ENCODE assay signal across 8 cellular contexts in genomic region chr3:150545419-150546225, GRCh38. TPM values are rescaled to one million over a fixed set of nuclear protein-coding genes. Genes with fewer than 3 reads are reported as not detected.
DNase-seq lines count a peak whose midpoint lies in the region; ATAC-seq, FAIRE-seq and TF ChIP-seq lines count a peak whose summit lies in the region.

No MANE protein-coding gene starts in this region.

- H3K27me3 Mint-ChIP-seq in WTC11 (ENCODE audit: low read depth): no peaks in the 10 kb centered on the region
- H3K27me3 Mint-ChIP-seq in memory B cell: no peaks in the 10 kb centered on the region

- H3K4me3 Mint-ChIP-seq in WTC11 (peak overlapping the region; percentile 93), memory B cell (peak overlapping the region; percentile 96)

- 2% methylated on average over 15 of the region's 54 CpGs for WGBS in A549 (ENCODE audit: missing lambda C conversion rate)

- DNase-seq in A549 (ENCODE audit: low read depth in 1 of 2, low spot score in 1 of 2) (peak in 1 of 2 experiments; percentile 19), WTC11 (ENCODE audit: low spot score) (no peak), memory B cell (ENCODE audit: low spot score in 2 of 2) (peak in 1 of 2 donors; percentile 6)
- peak; percentile 18 to 19 for DNase-seq in stimulated activated CD8-positive, alpha-beta memory T cell treated with anti-CD3 and anti-CD28 coated beads, Interleukin-7, amount 100 ng/mL, for 1 hour (ENCODE audit: low read depth in 2 of 2)

- FAIRE-seq in A549 (lab: Jason Lieb, UNC): no peak

- POLR2A ChIA-PET in A549 (lab: Yijun Ruan, JAX): interaction anchor here (0.6 to 1.3 kb wide), 14 partner anchors 8 to 575 kb away, joined by 3 to 7 read pairs (median 4); partner anchors contain the start of genes ERICH6, SELENOT, SIAH2 and TSC22D2
- POLR2A ChIA-PET in WTC11 (lab: Charles Lee): interaction anchor here (0.6 to 2.1 kb wide), 8 partner anchors 11 to 221 kb away, joined by 3 to 11 read pairs (median 4); partner anchors contain the start of genes SELENOT and TSC22D2

- TF ChIP-seq CTCF in A549 (IDR thresholded peaks at IDR 0.05) (no peak), WTC11 (IDR thresholded peaks at IDR 0.05) (no peak)

- peak in 1 of 2 experiments; percentile 65; a peak in 3 of 6 replicates for ATAC-seq in A549
- peak; percentile 8 for ATAC-seq in GM18870 (IDR thresholded peaks at IDR 0.05; ENCODE audit: unreplicated experiment)
- ATAC-seq in WTC11: peak; percentile 7
- peak; percentile 12 for ATAC-seq in memory B cell (ENCODE audit: low read depth)
- ATAC-seq in HG03342 (IDR thresholded peaks at IDR 0.05; ENCODE audit: unreplicated experiment): no peak

- H3K27ac Mint-ChIP-seq in WTC11 (peak overlapping the region; percentile 94), memory B cell (peak overlapping the region; percentile 99)

- peaks cover 36% of the 10 kb centered on the region for H3K36me3 Mint-ChIP-seq in WTC11
- peaks cover 6% of the 10 kb centered on the region for H3K36me3 Mint-ChIP-seq in memory B cell

- CTCF ChIA-PET in A549 (lab: Yijun Ruan, JAX): interaction anchor here (0.9 to 1.3 kb wide), 5 partner anchors 10 to 609 kb away, joined by 3 to 4 read pairs (median 3); no protein-coding TSS in a partner anchor
- CTCF ChIA-PET in WTC11 (lab: Charles Lee): interaction anchor here (0.9 to 1.0 kb wide), 4 partner anchors 42 to 307 kb away, joined by 3 read pairs; no protein-coding TSS in a partner anchor

- no peak for TF ChIP-seq RAD21 in A549 (conservative IDR thresholded peaks at IDR 0.05 in 1 of 2, IDR thresholded peaks at IDR 0.05 in 1 of 2)

- H3K27me3 ChIP-seq in HUES6 (ENCODE audit: control insufficient read depth, insufficient read depth, low read length) (no peaks in the 10 kb centered on the region), duodenal mucosa (ENCODE audit: control insufficient read depth in 1 of 2, insufficient read depth in 2 of 2, low read length in 2 of 2) (no peaks in the 10 kb centered on the region)

- peaks cover 38% of the 10 kb centered on the region for H3K36me3 ChIP-seq in HUES6 (ENCODE audit: control insufficient read depth, insufficient read depth, low read length)
- peaks cover 0 to 21% of the 10 kb centered on the region in 2 donors for H3K36me3 ChIP-seq in duodenal mucosa (ENCODE audit: control insufficient read depth in 1 of 2, insufficient read depth in 2 of 2, low read length in 2 of 2)

- H3K4me1 ChIP-seq in A549: peaks cover 20% of the 10 kb centered on the region
- peaks cover 10% of the 10 kb centered on the region for H3K4me1 ChIP-seq in HUES6 (ENCODE audit: control insufficient read depth, insufficient read depth, low read length)
- H3K4me1 ChIP-seq in duodenal mucosa (ENCODE audit: control insufficient read depth in 1 of 2, insufficient read depth in 2 of 2, low read length in 2 of 2): peaks cover 19 to 34% of the 10 kb centered on the region in 2 donors

- TF ChIP-seq EP300 in A549 (IDR thresholded peaks at IDR 0.05): no peak

- no peaks in the 10 kb centered on the region for H3K9me3 Mint-ChIP-seq in WTC11
- H3K9me3 Mint-ChIP-seq in memory B cell: no peaks in the 10 kb centered on the region

- H3K4me3 ChIP-seq in A549: peak overlapping the region; percentile 94
- peak overlapping the region; percentile 75 for H3K4me3 ChIP-seq in HUES6 (ENCODE audit: low read depth, low read length)
- peak overlapping the region; percentile 75 to 96 for H3K4me3 ChIP-seq in duodenal mucosa (ENCODE audit: low read depth in 1 of 2, low read length in 2 of 2)

- H3K4me2 ChIP-seq in A549: peak overlapping the region; percentile 82

- peak overlapping the region; percentile 92 to 96 for H3K27ac ChIP-seq in A549
- H3K27ac ChIP-seq in HUES6 (ENCODE audit: low read depth, low read length): peak overlapping the region; percentile 92
- H3K27ac ChIP-seq in duodenal mucosa (ENCODE audit: low read depth, low read length): peak overlapping the region; percentile 99

- no peaks in the 10 kb centered on the region for H3K9me3 ChIP-seq in A549
- H3K9me3 ChIP-seq in HUES6 (ENCODE audit: control insufficient read depth, insufficient read depth, low read depth, low read length): no peaks in the 10 kb centered on the region
- no peaks in the 10 kb centered on the region for H3K9me3 ChIP-seq in duodenal mucosa (ENCODE audit: control insufficient read depth in 1 of 2, low read length in 2 of 2)

- H3K9ac ChIP-seq in HUES6 (ENCODE audit: low read length) (peak overlapping the region; percentile 96), duodenal mucosa (ENCODE audit: low read depth in 1 of 2, low read length in 2 of 2) (peak overlapping the region; percentile 95 to 97)

- no peak for TF ChIP-seq POLR2A in A549 (IDR thresholded peaks at IDR 0.05; ENCODE audit: low read length)

- H3K4me1 Mint-ChIP-seq in WTC11 (peaks cover 22% of the 10 kb centered on the region), memory B cell (peaks cover 15% of the 10 kb centered on the region)

TF ChIP-seq in A549, 52 proteins besides CTCF, POLR2A, EP300 and RAD21:
- TF ChIP-seq HDAC2 (IDR thresholded peaks at IDR 0.05) (no peak), E2F6 (IDR thresholded peaks at IDR 0.05; ENCODE audit: borderline replicate concordance, low read depth) (0 out of 2 replicates have a peak, but pooled peaks have one; percentile 32)

TF ChIP-seq in WTC11, 78 proteins besides CTCF, POLR2A, EP300 and RAD21 (continues in another document):
- no peak for TF ChIP-seq ZBTB21 (CRISPR knock-in tag; IDR thresholded peaks at IDR 0.05; ENCODE audit: borderline replicate concordance)
- TF ChIP-seq USF2 (CRISPR knock-in tag; IDR thresholded peaks at IDR 0.05): no peak
- TF ChIP-seq HMGXB4 (CRISPR knock-in tag; IDR thresholded peaks at IDR 0.05): peak; percentile 97; the same call in 1 of the 2 replicates
- peak; percentile 9; the same call in 1 of the 2 replicates for TF ChIP-seq CBFB (CRISPR knock-in tag; IDR thresholded peaks at IDR 0.05; ENCODE audit: low read depth)
- peak; percentile 61; the same call in 1 of the 2 replicates for TF ChIP-seq ZNF232 (CRISPR knock-in tag; IDR thresholded peaks at IDR 0.05)
- no peak for TF ChIP-seq ATF6 (CRISPR knock-in tag; IDR thresholded peaks at IDR 0.05)

RNA-seq across cellular contexts. Expression of gene SERP1, which starts 0.7 kb away (rescaled TPM):
- 78.6 and 94.7 TPM in 2 replicates for polyA plus RNA-seq in A549 (2011; rRNA removed)
- polyA plus RNA-seq in A549 (2012; cell fraction: cytosol; rRNA removed): 128 and 156 TPM in 2 replicates
- 92.5 and 165 TPM in 2 replicates for polyA plus RNA-seq in A549 (2012; cell fraction: nucleus; rRNA removed)
- polyA plus RNA-seq in A549 (2017; fragmentation: RNase III; extraction: RNeasy Plus Mini Kit Qiagen cat#74134 plus additional on column Dnase treatment): 82.9 to 85.8 TPM (median 84.3 TPM) in 3 replicates
- polyA minus RNA-seq in A549 (2011; rRNA and poly(A)+ RNA removed): 32.5 and 39.1 TPM in 2 replicates
- total RNA-seq in WTC11 (2021): 86.9 to 98.3 TPM (median 94.9 TPM) in 3 replicates

RNA-seq across cellular contexts. Expression of gene EIF2A, which starts 1.0 kb away (rescaled TPM):
- polyA plus RNA-seq in A549 (2011; rRNA removed): 122 and 141 TPM in 2 replicates
- polyA plus RNA-seq in A549 (2012; cell fraction: cytosol; rRNA removed): 64.3 and 66.7 TPM in 2 replicates
- 26.4 and 37.4 TPM in 2 replicates for polyA plus RNA-seq in A549 (2012; cell fraction: nucleus; rRNA removed)
- polyA plus RNA-seq in A549 (2017; fragmentation: RNase III; extraction: RNeasy Plus Mini Kit Qiagen cat#74134 plus additional on column Dnase treatment): 105 to 126 TPM (median 110 TPM) in 3 replicates
- 62.0 and 69.8 TPM in 2 replicates for polyA minus RNA-seq in A549 (2011; rRNA and poly(A)+ RNA removed)
- total RNA-seq in WTC11 (2021): 76.2 to 88.4 TPM (median 82.7 TPM) in 3 replicates

RNA-seq across cellular contexts. Expression of gene SELENOT, which starts 57.5 kb away (rescaled TPM):
- polyA plus RNA-seq in A549 (2011; rRNA removed): 536 and 846 TPM in 2 replicates
- 219 and 240 TPM in 2 replicates for polyA plus RNA-seq in A549 (2012; cell fraction: cytosol; rRNA removed)
- 48.1 and 56.6 TPM in 2 replicates for polyA plus RNA-seq in A549 (2012; cell fraction: nucleus; rRNA removed)
- 97.0 to 113 TPM (median 100 TPM) in 3 replicates for polyA plus RNA-seq in A549 (2017; fragmentation: RNase III; extraction: RNeasy Plus Mini Kit Qiagen cat#74134 plus additional on column Dnase treatment)
- 174 and 217 TPM in 2 replicates for polyA minus RNA-seq in A549 (2011; rRNA and poly(A)+ RNA removed)
- total RNA-seq in WTC11 (2021): 48.3 to 57.0 TPM (median 53.4 TPM) in 3 replicates

Comparison
In these comparisons a context has a peak if more than half of its experiments do, and no peak if none do; other contexts are left out.
1. Of the 8 proteins assayed by ChIP-seq in both WTC11 and A549: peak only in WTC11: HMGXB4; only in A549: none; in both: none; in neither: 7.